Comparison of ENCODE assay signal across 11 cellular contexts in the genomic region with DNA sequence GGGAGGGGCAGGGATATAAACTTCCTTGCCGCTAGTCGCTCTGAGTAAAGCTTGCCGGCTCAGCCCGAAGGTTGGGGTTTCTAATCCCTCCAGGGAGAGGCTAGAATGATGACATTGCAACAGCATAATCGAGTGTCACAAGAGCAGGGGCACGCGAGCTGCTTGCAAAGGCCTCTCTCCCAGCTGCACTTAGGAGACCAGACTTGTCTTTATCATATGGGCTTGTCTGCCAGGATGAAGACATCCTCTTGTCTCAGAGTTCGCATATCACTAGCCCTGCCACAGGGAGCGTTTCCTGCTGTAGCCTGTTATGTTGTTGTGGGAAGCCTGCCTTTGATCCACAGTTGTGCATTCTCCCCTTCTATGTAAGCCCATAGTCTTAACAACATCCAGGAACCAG.
DNase-seq lines count a peak whose midpoint lies in the region; ATAC-seq lines count a peak whose summit lies in the region.
"Had no signal": no experiment of that assay in that cellular context is flagged by ENCODE, and none has a peak within 500 bp of the region (broad histone marks: within the 10 kb centered on the region; RNA-seq: fewer than 3 reads in every experiment).

No MANE protein-coding gene starts in this region.

- CTCF ChIA-PET in activated CD8-positive, alpha-beta memory T cell treated with anti-CD3 and anti-CD28 coated beads, Interleukin-2, amount 10 ng/mL, durations not matched to agents 7 days and 5 days (lab: Charles Lee), result no interaction called here

- no peak for ATAC-seq in HG03521 (IDR thresholded peaks at IDR 0.05; ENCODE audit: unreplicated experiment)
- no peak for ATAC-seq in activated CD8-positive, alpha-beta memory T cell treated with anti-CD3 and anti-CD28 coated beads, Interleukin-2, amount 10 ng/mL, durations not matched to agents 7 days and 5 days

- DNase-seq in HPDE6-E6E7 (ENCODE audit: extremely low spot score) (peak; percentile 14), OCI-M1 (lab: John Stamatoyannopoulos, UW) (peak; percentile 4), epithelial cell of prostate (ENCODE audit: low read depth, low spot score) (no peak), retina (peak; percentile 21), NCI-H187 treated with DMSO at 0.1 percent for 48 hours (lab: John Stamatoyannopoulos, UW) (no peak), medulla oblongata (ENCODE audit: extremely low spot score) (no peak)
- no peak for DNase-seq in activated CD8-positive, alpha-beta memory T cell treated with anti-CD3 and anti-CD28 coated beads, Interleukin-2, amount 10 ng/mL, durations not matched to agents 7 days and 5 days
- DNase-seq: GDM1, NCI-H1694 treated with DMSO at 0.1 percent for 48 hours had no signal

- H3K36me3 Mint-ChIP-seq in activated CD8-positive, alpha-beta memory T cell treated with anti-CD3 and anti-CD28 coated beads, Interleukin-2, amount 10 ng/mL, durations not matched to agents 7 days and 5 days, result peaks cover 12% of the 10 kb centered on the region

- peak overlapping the region; percentile 43 for H3K27ac ChIP-seq in epithelial cell of prostate

- no peak overlapping the region for H3K27ac Mint-ChIP-seq in activated CD8-positive, alpha-beta memory T cell treated with anti-CD3 and anti-CD28 coated beads, Interleukin-2, amount 10 ng/mL, durations not matched to agents 7 days and 5 days

- peaks cover 5% of the 10 kb centered on the region for H3K4me1 Mint-ChIP-seq in activated CD8-positive, alpha-beta memory T cell treated with anti-CD3 and anti-CD28 coated beads, Interleukin-2, amount 10 ng/mL, durations not matched to agents 7 days and 5 days

- no peak overlapping the region for H3K4me3 Mint-ChIP-seq in activated CD8-positive, alpha-beta memory T cell treated with anti-CD3 and anti-CD28 coated beads, Interleukin-2, amount 10 ng/mL, durations not matched to agents 7 days and 5 days
- H3K4me3 Mint-ChIP-seq: nephron had no signal

- no peaks in the 10 kb centered on the region for H3K27me3 Mint-ChIP-seq in activated CD8-positive, alpha-beta memory T cell treated with anti-CD3 and anti-CD28 coated beads, Interleukin-2, amount 10 ng/mL, durations not matched to agents 7 days and 5 days

- no peaks in the 10 kb centered on the region for H3K9me3 Mint-ChIP-seq in activated CD8-positive, alpha-beta memory T cell treated with anti-CD3 and anti-CD28 coated beads, Interleukin-2, amount 10 ng/mL, durations not matched to agents 7 days and 5 days (ENCODE audit: low read depth)
- H3K9me3 Mint-ChIP-seq: nephron had no signal

Comparison
In these comparisons a context has a peak if more than half of its experiments do, and no peak if none do; other contexts are left out.
1. DNase-seq: peak in HPDE6-E6E7 (single experiment), OCI-M1 (single experiment) and retina (single experiment); none in epithelial cell of prostate (single experiment), NCI-H187 treated with DMSO at 0.1 percent for 48 hours (single experiment), medulla oblongata (single experiment) and activated CD8-positive, alpha-beta memory T cell treated with anti-CD3 and anti-CD28 coated beads, Interleukin-2, amount 10 ng/mL, durations not matched to agents 7 days and 5 days (single experiment).